ENCODE assay signal across 13 cellular contexts in the genomic region with DNA sequence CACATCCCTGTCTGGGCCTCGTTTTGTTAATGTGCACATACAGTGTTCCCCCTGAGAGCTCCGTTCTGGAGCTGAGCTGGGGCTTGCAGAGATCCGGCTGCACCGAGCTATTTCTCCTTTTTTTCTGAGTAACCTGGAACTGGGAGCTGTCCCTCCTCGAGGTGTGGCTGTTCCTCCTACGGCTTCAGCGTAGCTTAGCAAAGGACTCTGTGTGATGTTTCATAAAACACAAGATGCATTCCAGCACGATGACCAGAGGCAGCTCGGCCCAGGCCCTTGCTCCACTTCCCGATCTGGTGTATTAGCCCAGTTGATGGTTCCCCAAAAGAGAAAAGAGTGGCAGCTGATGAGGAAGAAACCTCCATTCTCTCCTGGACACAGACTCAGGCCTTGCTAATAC.
DNase-seq lines count a peak whose midpoint lies in the region; ATAC-seq and TF ChIP-seq lines count a peak whose summit lies in the region.
"Had no signal": no experiment of that assay in that cellular context is flagged by ENCODE, and none has a peak within 500 bp of the region (broad histone marks: within the 10 kb centered on the region; RNA-seq: fewer than 3 reads in every experiment).

No MANE protein-coding gene starts in this region.

- DNase-seq in CD1c-positive myeloid dendritic cell (ENCODE audit: extremely low spot score) (peak; percentile 90), KBM-7 (peak; percentile 24), pons (ENCODE audit: low spot score) (peak; percentile 46), dermis blood vessel endothelial cell (no peak), suprapubic skin (ENCODE audit: low spot score in 2 of 2) (no peak)
- DNase-seq: DMS53, NCI-H1930, NCI-H2171 treated with DMSO at 0.1 percent for 48 hours, NCI-H82, SIG-M5 had no signal

- H3K9me3 ChIP-seq in suprapubic skin (no peaks in the 10 kb centered on the region), gastroesophageal sphincter (no peaks in the 10 kb centered on the region)

- H3K27ac ChIP-seq in cingulate gyrus (ENCODE audit: low read depth, low read length) = peak overlapping the region; percentile 94
- H3K27ac ChIP-seq in suprapubic skin = no peak overlapping the region
- H3K27ac ChIP-seq in gastroesophageal sphincter = no peak overlapping the region

- H3K27me3 ChIP-seq in suprapubic skin (no peaks in the 10 kb centered on the region), gastroesophageal sphincter (no peaks in the 10 kb centered on the region)

- H3K4me3 ChIP-seq in suprapubic skin (no peak overlapping the region), gastroesophageal sphincter (no peak overlapping the region)

- 57% methylated on average over 10 of the region's 10 CpGs for WGBS in suprapubic skin
- WGBS in gastroesophageal sphincter (ENCODE audit: low coverage in 1 of 2), 2 donors = 52% methylated on average over 9 of the region's 10 CpGs; no CpG with 5 or more reads in 1 of the 2 donors

- ATAC-seq in HG03097 (IDR thresholded peaks at IDR 0.05; ENCODE audit: low FRiP score, unreplicated experiment) (no peak), gastroesophageal sphincter (no peak)

- H3K36me3 ChIP-seq in suprapubic skin (peaks cover 15% of the 10 kb centered on the region), gastroesophageal sphincter (peaks cover 0 to 37% of the 10 kb centered on the region in 2 donors)

- in situ Hi-C loops in KBM-7 (cut with MboI; ENCODE audit: low pct_unique_long_range_greater_than_20kb, low sequenced_read_pairs) = no loop called here

- TF ChIP-seq EP300 in suprapubic skin (IDR thresholded peaks at IDR 0.05) (no peak), gastroesophageal sphincter (IDR thresholded peaks at IDR 0.05) (no peak)

- H3K4me1 ChIP-seq in suprapubic skin = no peaks in the 10 kb centered on the region
- peaks cover 0 to 9% (median 0%) of the 10 kb centered on the region in 3 donors for H3K4me1 ChIP-seq in gastroesophageal sphincter

- TF ChIP-seq CTCF in suprapubic skin (IDR thresholded peaks at IDR 0.05) (no peak), gastroesophageal sphincter (IDR thresholded peaks at IDR 0.05) (no peak)

- no peak for TF ChIP-seq POLR2A in suprapubic skin (IDR thresholded peaks at IDR 0.05)
- no peak for TF ChIP-seq POLR2A in gastroesophageal sphincter (IDR thresholded peaks at IDR 0.05)

Comparison
In these comparisons a context has a peak if more than half of its experiments do, and no peak if none do; other contexts are left out.
1. DNase-seq: peak in CD1c-positive myeloid dendritic cell (single experiment), KBM-7 (single experiment) and pons (single experiment); none in dermis blood vessel endothelial cell (single experiment) and suprapubic skin (0 of 2).